Comparison of ENCODE assay signal across 9 cellular contexts in the genomic region with DNA sequence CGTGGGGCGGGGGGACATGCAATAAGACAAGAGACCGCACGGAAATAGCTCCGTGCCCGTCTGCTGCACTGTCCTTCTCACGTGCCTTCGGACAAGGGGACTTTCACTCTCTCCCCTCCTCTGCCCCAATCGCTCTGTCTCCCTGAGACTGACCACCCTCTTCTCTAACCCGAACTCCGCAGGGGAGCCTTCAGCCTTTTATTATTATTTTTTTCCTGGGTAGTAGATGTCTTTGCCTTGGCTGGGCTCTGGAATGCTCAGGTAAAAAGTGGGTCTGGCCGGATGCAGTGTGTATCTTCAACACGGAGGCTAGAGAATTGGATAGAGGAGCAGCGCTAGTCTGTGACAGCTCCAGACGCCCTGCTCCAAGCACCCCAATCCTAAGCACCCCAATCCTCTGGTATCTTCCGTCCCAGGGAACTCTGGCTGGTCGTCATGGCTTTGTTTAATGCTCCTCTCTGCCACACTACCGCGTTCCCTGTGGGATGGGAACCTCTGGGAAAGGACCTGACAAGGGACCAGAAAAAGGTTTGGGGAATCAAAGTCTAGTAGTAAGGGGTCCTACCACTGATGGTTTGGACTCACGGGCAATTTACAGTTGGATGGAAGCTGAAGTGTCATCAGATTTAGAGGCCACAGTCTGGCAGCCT. TPM values are rescaled to one million over a fixed set of nuclear protein-coding genes. Genes with fewer than 3 reads are reported as not detected.
DNase-seq lines count a peak whose midpoint lies in the region; ATAC-seq and TF ChIP-seq lines count a peak whose summit lies in the region.
"Had no signal": no experiment of that assay in that cellular context is flagged by ENCODE, and none has a peak within 500 bp of the region (broad histone marks: within the 10 kb centered on the region; RNA-seq: fewer than 3 reads in every experiment).

No MANE protein-coding gene starts in this region.

- CTCF ChIA-PET in WTC11 (lab: Charles Lee) = interaction anchor here (0.7 to 5.1 kb wide), 8 partner anchors 26 to 167 kb away, joined by 3 to 66 read pairs (median 23); a partner anchor contains a TSS

- no peak overlapping the region for H3K27ac ChIP-seq in spleen
- H3K27ac ChIP-seq: 22Rv1 had no signal

- H3K4me1 ChIP-seq in spleen = peaks cover 13 to 60% (median 35%) of the 10 kb centered on the region in 6 donors

- H3K9me3 ChIP-seq in iPS-18c (ENCODE audit: control insufficient read depth, insufficient read depth, low read length) (no peaks in the 10 kb centered on the region), spleen (no peaks in the 10 kb centered on the region)

- peak overlapping the region; percentile 44 for H3K4me3 ChIP-seq in iPS-18c (ENCODE audit: insufficient read depth, low read depth, low read length)
- peak overlapping the region in 7 of 8 donors; percentile 19 to 60 (median 40) for H3K4me3 ChIP-seq in spleen

- H3K9me3 Mint-ChIP-seq in WTC11 = no peaks in the 10 kb centered on the region
- H3K9me3 Mint-ChIP-seq in CD14-positive monocyte = peaks cover 0 to 7% (median 0%) of the 10 kb centered on the region in 7 donors

- H3K36me3 Mint-ChIP-seq in WTC11 (no peaks in the 10 kb centered on the region), CD14-positive monocyte (peaks cover 0 to 5% of the 10 kb centered on the region in 2 donors)

- 7 to 11% (median 10%) methylated on average over 20 of the region's 20 CpGs for whole genome bisulfite sequencing in spleen, 5 donors

- TF ChIP-seq POLR2A in spleen (IDR thresholded peaks at IDR 0.05) = no peak

- TF ChIP-seq CTCF in WTC11 (IDR thresholded peaks at IDR 0.05) (no peak), spleen (IDR thresholded peaks at IDR 0.05 in 8 of 11, conservative IDR thresholded peaks at IDR 0.05 in 3 of 11) (no peak), CD14-positive monocyte (IDR thresholded peaks at IDR 0.05) (no peak)

- ATAC-seq in WTC11 (peak; percentile 3; the same call in 1 of the 2 replicates), GM21717 (IDR thresholded peaks at IDR 0.05; ENCODE audit: unreplicated experiment) (no peak), HG03521 (IDR thresholded peaks at IDR 0.05; ENCODE audit: unreplicated experiment) (no peak)

- DNase-seq in NCI-H526 treated with DMSO at 0.1 percent for 48 hours (lab: John Stamatoyannopoulos, UW) (peak; percentile 41), NCI-H526 (lab: John Stamatoyannopoulos, UW) (no peak), WTC11 (ENCODE audit: low spot score) (no peak), spleen (no peak), CD14-positive monocyte (ENCODE audit: low spot score) (no peak)

- H3K4me3 Mint-ChIP-seq in WTC11 (peak overlapping the region; percentile 67), CD14-positive monocyte (peak overlapping the region in 1 of 2 donors; percentile 69)

- H3K27me3 ChIP-seq in spleen (replicated peaks in 1 of 7) = peaks cover 16 to 94% (median 74%) of the 10 kb centered on the region in 7 donors

- H3K27ac Mint-ChIP-seq in WTC11 (no peak overlapping the region), CD14-positive monocyte (no peak overlapping the region)

- POLR2A ChIA-PET in WTC11 (lab: Charles Lee) = no interaction called here

- intact Hi-C loops in spleen (cut with DNase I; ENCODE audit: low total_unique reads) (no loop called here), CD14-positive monocyte (cut with micrococcal nuclease) (loop anchor here (5.0 to 10.0 kb wide), 2 partner anchors 173 to 425 kb away; no protein-coding TSS in a partner anchor)

- peaks cover 14% of the 10 kb centered on the region for H3K27me3 Mint-ChIP-seq in WTC11 (ENCODE audit: low read depth)
- peaks cover 88 to 98% (median 89%) of the 10 kb centered on the region in 3 donors for H3K27me3 Mint-ChIP-seq in CD14-positive monocyte (ENCODE audit: low read depth in 3 of 3)

- peaks cover 36% of the 10 kb centered on the region for H3K4me1 Mint-ChIP-seq in WTC11
- peaks cover 16% of the 10 kb centered on the region for H3K4me1 Mint-ChIP-seq in CD14-positive monocyte

- H3K36me3 ChIP-seq in spleen = no peaks in the 10 kb centered on the region

TF ChIP-seq in WTC11, 78 proteins besides CTCF, POLR2A, EP300 and RAD21 (continues in another document):
- TF ChIP-seq, protein P1, sequence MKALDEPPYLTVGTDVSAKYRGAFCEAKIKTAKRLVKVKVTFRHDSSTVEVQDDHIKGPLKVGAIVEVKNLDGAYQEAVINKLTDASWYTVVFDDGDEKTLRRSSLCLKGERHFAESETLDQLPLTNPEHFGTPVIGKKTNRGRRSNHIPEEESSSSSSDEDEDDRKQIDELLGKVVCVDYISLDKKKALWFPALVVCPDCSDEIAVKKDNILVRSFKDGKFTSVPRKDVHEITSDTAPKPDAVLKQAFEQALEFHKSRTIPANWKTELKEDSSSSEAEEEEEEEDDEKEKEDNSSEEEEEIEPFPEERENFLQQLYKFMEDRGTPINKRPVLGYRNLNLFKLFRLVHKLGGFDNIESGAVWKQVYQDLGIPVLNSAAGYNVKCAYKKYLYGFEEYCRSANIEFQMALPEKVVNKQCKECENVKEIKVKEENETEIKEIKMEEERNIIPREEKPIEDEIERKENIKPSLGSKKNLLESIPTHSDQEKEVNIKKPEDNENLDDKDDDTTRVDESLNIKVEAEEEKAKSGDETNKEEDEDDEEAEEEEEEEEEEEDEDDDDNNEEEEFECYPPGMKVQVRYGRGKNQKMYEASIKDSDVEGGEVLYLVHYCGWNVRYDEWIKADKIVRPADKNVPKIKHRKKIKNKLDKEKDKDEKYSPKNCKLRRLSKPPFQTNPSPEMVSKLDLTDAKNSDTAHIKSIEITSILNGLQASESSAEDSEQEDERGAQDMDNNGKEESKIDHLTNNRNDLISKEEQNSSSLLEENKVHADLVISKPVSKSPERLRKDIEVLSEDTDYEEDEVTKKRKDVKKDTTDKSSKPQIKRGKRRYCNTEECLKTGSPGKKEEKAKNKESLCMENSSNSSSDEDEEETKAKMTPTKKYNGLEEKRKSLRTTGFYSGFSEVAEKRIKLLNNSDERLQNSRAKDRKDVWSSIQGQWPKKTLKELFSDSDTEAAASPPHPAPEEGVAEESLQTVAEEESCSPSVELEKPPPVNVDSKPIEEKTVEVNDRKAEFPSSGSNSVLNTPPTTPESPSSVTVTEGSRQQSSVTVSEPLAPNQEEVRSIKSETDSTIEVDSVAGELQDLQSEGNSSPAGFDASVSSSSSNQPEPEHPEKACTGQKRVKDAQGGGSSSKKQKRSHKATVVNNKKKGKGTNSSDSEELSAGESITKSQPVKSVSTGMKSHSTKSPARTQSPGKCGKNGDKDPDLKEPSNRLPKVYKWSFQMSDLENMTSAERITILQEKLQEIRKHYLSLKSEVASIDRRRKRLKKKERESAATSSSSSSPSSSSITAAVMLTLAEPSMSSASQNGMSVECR (CRISPR knock-in tag; IDR thresholded peaks at IDR 0.05; ENCODE audit: borderline replicate concordance) = no peak
- TF ChIP-seq, protein P2, sequence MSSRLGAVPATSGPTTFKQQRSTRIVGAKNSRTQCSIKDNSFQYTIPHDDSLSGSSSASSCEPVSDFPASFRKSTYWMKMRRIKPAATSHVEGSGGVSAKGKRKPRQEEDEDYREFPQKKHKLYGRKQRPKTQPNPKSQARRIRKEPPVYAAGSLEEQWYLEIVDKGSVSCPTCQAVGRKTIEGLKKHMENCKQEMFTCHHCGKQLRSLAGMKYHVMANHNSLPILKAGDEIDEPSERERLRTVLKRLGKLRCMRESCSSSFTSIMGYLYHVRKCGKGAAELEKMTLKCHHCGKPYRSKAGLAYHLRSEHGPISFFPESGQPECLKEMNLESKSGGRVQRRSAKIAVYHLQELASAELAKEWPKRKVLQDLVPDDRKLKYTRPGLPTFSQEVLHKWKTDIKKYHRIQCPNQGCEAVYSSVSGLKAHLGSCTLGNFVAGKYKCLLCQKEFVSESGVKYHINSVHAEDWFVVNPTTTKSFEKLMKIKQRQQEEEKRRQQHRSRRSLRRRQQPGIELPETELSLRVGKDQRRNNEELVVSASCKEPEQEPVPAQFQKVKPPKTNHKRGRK (CRISPR knock-in tag; IDR thresholded peaks at IDR 0.05; ENCODE audit: borderline replicate concordance) = no peak
- TF ChIP-seq, protein P3, sequence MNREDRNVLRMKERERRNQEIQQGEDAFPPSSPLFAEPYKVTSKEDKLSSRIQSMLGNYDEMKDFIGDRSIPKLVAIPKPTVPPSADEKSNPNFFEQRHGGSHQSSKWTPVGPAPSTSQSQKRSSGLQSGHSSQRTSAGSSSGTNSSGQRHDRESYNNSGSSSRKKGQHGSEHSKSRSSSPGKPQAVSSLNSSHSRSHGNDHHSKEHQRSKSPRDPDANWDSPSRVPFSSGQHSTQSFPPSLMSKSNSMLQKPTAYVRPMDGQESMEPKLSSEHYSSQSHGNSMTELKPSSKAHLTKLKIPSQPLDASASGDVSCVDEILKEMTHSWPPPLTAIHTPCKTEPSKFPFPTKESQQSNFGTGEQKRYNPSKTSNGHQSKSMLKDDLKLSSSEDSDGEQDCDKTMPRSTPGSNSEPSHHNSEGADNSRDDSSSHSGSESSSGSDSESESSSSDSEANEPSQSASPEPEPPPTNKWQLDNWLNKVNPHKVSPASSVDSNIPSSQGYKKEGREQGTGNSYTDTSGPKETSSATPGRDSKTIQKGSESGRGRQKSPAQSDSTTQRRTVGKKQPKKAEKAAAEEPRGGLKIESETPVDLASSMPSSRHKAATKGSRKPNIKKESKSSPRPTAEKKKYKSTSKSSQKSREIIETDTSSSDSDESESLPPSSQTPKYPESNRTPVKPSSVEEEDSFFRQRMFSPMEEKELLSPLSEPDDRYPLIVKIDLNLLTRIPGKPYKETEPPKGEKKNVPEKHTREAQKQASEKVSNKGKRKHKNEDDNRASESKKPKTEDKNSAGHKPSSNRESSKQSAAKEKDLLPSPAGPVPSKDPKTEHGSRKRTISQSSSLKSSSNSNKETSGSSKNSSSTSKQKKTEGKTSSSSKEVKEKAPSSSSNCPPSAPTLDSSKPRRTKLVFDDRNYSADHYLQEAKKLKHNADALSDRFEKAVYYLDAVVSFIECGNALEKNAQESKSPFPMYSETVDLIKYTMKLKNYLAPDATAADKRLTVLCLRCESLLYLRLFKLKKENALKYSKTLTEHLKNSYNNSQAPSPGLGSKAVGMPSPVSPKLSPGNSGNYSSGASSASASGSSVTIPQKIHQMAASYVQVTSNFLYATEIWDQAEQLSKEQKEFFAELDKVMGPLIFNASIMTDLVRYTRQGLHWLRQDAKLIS (CRISPR knock-in tag; IDR thresholded peaks at IDR 0.05; ENCODE audit: borderline replicate concordance) = no peak

RNA-seq across cellular contexts. Expression of a gene that starts 25.1 kb away (rescaled TPM):
- total RNA-seq in WTC11 (2021) = 21.3 to 27.5 TPM (median 25.3 TPM) in 3 replicates
- 10 to 100 TPM; 13.2 to 35.0 (median 25.0) TPM for total RNA-seq in spleen
- 10 to 100 TPM; 15.5 to 43.2 (median 25.9) TPM for polyA plus RNA-seq in spleen
- under 1 TPM; 0.39 to 0.81 TPM for polyA plus RNA-seq in CD14-positive monocyte

RNA-seq across cellular contexts. Expression of a gene that starts 39.9 kb away (rescaled TPM):
- 16.5 to 17.5 TPM (median 16.8 TPM) in 3 replicates for total RNA-seq in WTC11 (2021)
- 10 to 100 TPM; 16.5 to 25.8 (median 19.3) TPM for total RNA-seq in spleen
- 10 to 100 TPM in 2 of 3 donors, 1 to 10 TPM in 1; 9.5 to 17.6 (median 13.8) TPM for polyA plus RNA-seq in spleen
- 1 to 10 TPM; 1.2 to 1.8 TPM for polyA plus RNA-seq in CD14-positive monocyte

RNA-seq across cellular contexts. Expression of a gene that starts 57.6 kb away (rescaled TPM):
- 0.07 to 0.13 TPM (median 0.09 TPM) in 3 replicates for total RNA-seq in WTC11 (2021)
- total RNA-seq in spleen = 100 to 1,000 TPM in 6 of 7 donors, 10 to 100 TPM in 1; 96.9 to 246 (median 147) TPM
- 10 to 100 TPM in 2 of 3 donors, 1 to 10 TPM in 1; 6.7 to 53.2 (median 24.9) TPM for polyA plus RNA-seq in spleen
- under 1 TPM in 1 of 2 donors, not detected in 1; 0.20 TPM for polyA plus RNA-seq in CD14-positive monocyte

Comparison
In these comparisons a context has a peak if more than half of its experiments do, and no peak if none do; other contexts are left out.
1. RNA of a gene that starts 57.6 kb away (total RNA-seq): 96.9 to 246 TPM in spleen; 0.07 to 0.13 TPM in WTC11; every median in the first group is over 10 times any median in the second.